1 cellular context compared by ENCODE assay signal in the genomic region with DNA sequence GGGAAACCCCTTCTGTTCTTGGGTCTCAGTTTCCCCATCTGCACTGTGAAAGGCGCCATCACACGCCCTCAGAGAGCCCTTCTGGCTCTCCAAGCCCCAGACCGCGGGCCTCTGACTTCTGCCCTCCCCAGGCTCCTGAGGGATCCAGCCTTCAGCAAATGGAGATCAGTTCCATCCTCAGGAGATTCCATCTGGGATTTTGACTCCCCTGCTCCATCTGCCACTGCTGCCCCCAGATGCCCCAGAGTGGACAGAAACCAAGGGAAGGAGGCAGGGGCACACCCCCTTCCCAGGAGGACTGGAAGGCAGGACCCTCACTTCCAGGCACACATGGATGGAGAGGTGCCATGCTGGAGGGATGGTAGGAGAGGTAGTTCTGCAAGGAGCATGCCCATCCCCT.
TF ChIP-seq lines count a peak whose summit lies in the region.

No MANE protein-coding gene starts in this region.

TF ChIP-seq in IMR-90, 13 proteins besides CTCF, POLR2A, EP300 and RAD21:
- TF ChIP-seq RFX5 (IDR thresholded peaks at IDR 0.05; ENCODE audit: low read depth, low read length), result no peak
TF ChIP-seq in IMR-90: peak in this region for 0.
